8 cellular contexts compared by ENCODE assay signal in the genomic region with DNA sequence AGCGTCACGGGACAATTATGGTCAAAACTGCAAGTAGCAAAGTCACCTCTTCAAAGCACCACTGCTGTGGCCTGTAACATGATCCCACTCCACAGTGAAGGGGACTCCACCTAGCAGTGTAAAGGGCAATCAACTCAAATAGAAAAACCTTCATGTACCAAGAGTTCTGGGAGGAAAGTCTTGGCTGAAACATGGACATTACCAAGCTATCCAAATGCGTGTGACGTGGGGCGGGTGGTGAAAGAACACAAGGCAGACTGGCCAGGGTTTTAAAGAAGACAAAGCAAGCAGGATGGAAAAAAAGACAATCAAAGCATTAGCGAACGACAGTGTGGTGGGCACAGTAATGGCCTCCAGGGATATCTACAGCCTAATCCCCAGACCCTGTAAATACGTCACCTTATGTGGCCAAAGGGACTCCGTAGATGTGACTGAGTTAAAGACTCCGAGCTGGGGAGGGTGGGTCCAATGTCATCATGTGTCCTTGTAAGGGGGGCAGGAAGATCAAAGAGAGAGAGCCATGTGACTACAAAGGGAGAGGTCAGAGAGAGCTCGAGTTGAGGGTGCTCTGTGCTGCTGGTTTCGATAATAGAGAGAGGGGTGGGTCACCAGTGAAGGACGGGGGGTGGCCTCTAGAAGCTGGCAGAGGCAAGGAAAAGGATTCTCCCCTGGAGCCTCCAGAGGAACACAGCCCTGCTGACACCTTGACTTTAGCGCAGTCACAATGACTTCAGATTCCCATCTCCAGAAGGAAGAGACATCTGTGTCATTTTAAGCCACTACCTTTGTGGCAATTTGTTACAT. TPM values are rescaled to one million over a fixed set of nuclear protein-coding genes. Genes with fewer than 3 reads are reported as not detected.
DNase-seq lines count a peak whose midpoint lies in the region; ATAC-seq and TF ChIP-seq lines count a peak whose summit lies in the region.
"Had no signal": no experiment of that assay in that cellular context is flagged by ENCODE, and none has a peak within 500 bp of the region (broad histone marks: within the 10 kb centered on the region; RNA-seq: fewer than 3 reads in every experiment).

No MANE protein-coding gene starts in this region.

- H3K4me1 ChIP-seq in hepatocyte (ENCODE audit: insufficient read depth): peaks cover 18% of the 10 kb centered on the region

- TF ChIP-seq CTCF in hepatocyte (IDR thresholded peaks at IDR 0.05; ENCODE audit: poor library complexity): no peak

- H3K27me3 ChIP-seq in hepatocyte: no peaks in the 10 kb centered on the region
- H3K27me3 ChIP-seq: tibial artery had no signal

- H3K79me2 ChIP-seq in hepatocyte: peaks cover 94% of the 10 kb centered on the region

- DNase-seq in SHP77 (lab: John Stamatoyannopoulos, UW): peak; percentile 58 to 73
- peak; percentile 67 for DNase-seq in hepatocyte (ENCODE audit: low spot score)
- DNase-seq in cerebellar nuclear complex (lab: John Stamatoyannopoulos, UW): no peak
- no peak for DNase-seq in anterior cingulate cortex (lab: John Stamatoyannopoulos, UW)
- no peak for DNase-seq in left lobe of liver (ENCODE audit: low spot score)

- H3K9me2 ChIP-seq in hepatocyte (replicated peaks; ENCODE audit: insufficient read depth): no peaks in the 10 kb centered on the region

- ATAC-seq in GM18867 (IDR thresholded peaks at IDR 0.05; ENCODE audit: unreplicated experiment): peak; percentile 93
- peak; percentile 66 for ATAC-seq in HG03135 (IDR thresholded peaks at IDR 0.05; ENCODE audit: unreplicated experiment)
- ATAC-seq in left lobe of liver: no peak

- WGBS in hepatocyte (ENCODE audit: low lambda C conversion rate, missing lambda C conversion rate): 38% methylated on average over 14 of the region's 14 CpGs

- H4K20me1 ChIP-seq in hepatocyte (ENCODE audit: insufficient read depth, poor library complexity, severe bottlenecking): peaks cover 3% of the 10 kb centered on the region

- no peaks in the 10 kb centered on the region for H3K36me3 ChIP-seq in hepatocyte (replicated peaks; ENCODE audit: insufficient read depth, low read depth)
- H3K36me3 ChIP-seq: tibial artery had no signal

- H2AFZ ChIP-seq in hepatocyte: no peak overlapping the region

- H3K4me2 ChIP-seq in hepatocyte: peak overlapping the region; percentile 32

- no peak overlapping the region for H3K4me3 ChIP-seq in hepatocyte
- H3K4me3 ChIP-seq: tibial artery had no signal

- peak overlapping the region; percentile 90 for H3K27ac ChIP-seq in hepatocyte
- H3K27ac ChIP-seq: tibial artery had no signal

- H3K9me3 ChIP-seq in hepatocyte (ENCODE audit: low read depth): no peaks in the 10 kb centered on the region
- H3K9me3 ChIP-seq: tibial artery had no signal

RNA-seq across cellular contexts. Expression of a gene that starts 6.0 kb away (rescaled TPM):
- 24.9 and 26.7 TPM in 2 replicates for total RNA-seq in hepatocyte
- 14.3 and 20.1 TPM in 2 replicates for polyA plus RNA-seq in hepatocyte
- 4.7 TPM for total RNA-seq in left lobe of liver

RNA-seq across cellular contexts. Expression of a gene that starts 6.1 kb away (rescaled TPM):
- total RNA-seq in hepatocyte: 0.13 and 0.16 TPM in 2 replicates
- polyA plus RNA-seq in hepatocyte: 0.12 and 0.31 TPM in 2 replicates
- not detected for total RNA-seq in left lobe of liver

RNA-seq across cellular contexts. Expression of a gene that starts 22.3 kb away (rescaled TPM):
- total RNA-seq in hepatocyte (76.8 and 82.9 TPM in 2 replicates), left lobe of liver (41.3 TPM)
- 61.5 and 65.9 TPM in 2 replicates for polyA plus RNA-seq in hepatocyte

RNA-seq across cellular contexts. Expression of a gene that starts 47.8 kb away (rescaled TPM):
- total RNA-seq in hepatocyte (30.2 and 32.8 TPM in 2 replicates), left lobe of liver (19.9 TPM)
- polyA plus RNA-seq in hepatocyte: 39.2 and 58.0 TPM in 2 replicates

RNA-seq across cellular contexts. Expression of a gene that starts 51.9 kb away (rescaled TPM):
- not detected in 2 replicates for total RNA-seq in hepatocyte
- polyA plus RNA-seq in hepatocyte: 0.30 TPM in 1 of 2 replicates, not detected in the other
- not detected for total RNA-seq in left lobe of liver

Comparison
In these comparisons a context has a peak if more than half of its experiments do, and no peak if none do; other contexts are left out.
1. DNase-seq: peak in SHP77 (2 of 2) and hepatocyte (single experiment); none in cerebellar nuclear complex (0 of 2), anterior cingulate cortex (0 of 58) and left lobe of liver (single experiment).